In genomic region chr18:63929377-63929776, GRCh38 we compare ENCODE assay signal across 7 cellular contexts. TPM values are rescaled to one million over a fixed set of nuclear protein-coding genes. Genes with fewer than 3 reads are reported as not detected.
"Had no signal": no experiment of that assay in that cellular context is flagged by ENCODE, and none has a peak within 500 bp of the region (broad histone marks: within the 10 kb centered on the region; RNA-seq: fewer than 3 reads in every experiment).

No MANE protein-coding gene starts in this region.

RNA-seq across cellular contexts. Expression of gene HMSD, which starts 19.7 kb away (rescaled TPM):
- total RNA-seq: LHCN-M2, Peyer's patch, SK-MEL-5 had no signal

RNA-seq across cellular contexts. Expression of gene SERPINB10, which starts 21.6 kb away (rescaled TPM):
- total RNA-seq: activated CD4-positive, alpha-beta memory T cell treated with anti-CD3 and anti-CD28 coated beads, Interleukin-2, amount 10 ng/mL, durations not matched to agents 7 days and 5 days; LHCN-M2; NCI-H460; PC-3; Peyer's patch had no signal

RNA-seq across cellular contexts. Expression of gene SERPINB2, which starts 41.9 kb away (rescaled TPM):
- total RNA-seq: activated CD4-positive, alpha-beta memory T cell treated with anti-CD3 and anti-CD28 coated beads, Interleukin-2, amount 10 ng/mL, durations not matched to agents 7 days and 5 days; activated CD8-positive, alpha-beta memory T cell treated with anti-CD3 and anti-CD28 coated beads, Interleukin-2, amount 10 ng/mL, durations not matched to agents 7 days and 5 days; Peyer's patch; SK-MEL-5 had no signal
